ENCODE assay signal across 8 cellular contexts in the genomic region with DNA sequence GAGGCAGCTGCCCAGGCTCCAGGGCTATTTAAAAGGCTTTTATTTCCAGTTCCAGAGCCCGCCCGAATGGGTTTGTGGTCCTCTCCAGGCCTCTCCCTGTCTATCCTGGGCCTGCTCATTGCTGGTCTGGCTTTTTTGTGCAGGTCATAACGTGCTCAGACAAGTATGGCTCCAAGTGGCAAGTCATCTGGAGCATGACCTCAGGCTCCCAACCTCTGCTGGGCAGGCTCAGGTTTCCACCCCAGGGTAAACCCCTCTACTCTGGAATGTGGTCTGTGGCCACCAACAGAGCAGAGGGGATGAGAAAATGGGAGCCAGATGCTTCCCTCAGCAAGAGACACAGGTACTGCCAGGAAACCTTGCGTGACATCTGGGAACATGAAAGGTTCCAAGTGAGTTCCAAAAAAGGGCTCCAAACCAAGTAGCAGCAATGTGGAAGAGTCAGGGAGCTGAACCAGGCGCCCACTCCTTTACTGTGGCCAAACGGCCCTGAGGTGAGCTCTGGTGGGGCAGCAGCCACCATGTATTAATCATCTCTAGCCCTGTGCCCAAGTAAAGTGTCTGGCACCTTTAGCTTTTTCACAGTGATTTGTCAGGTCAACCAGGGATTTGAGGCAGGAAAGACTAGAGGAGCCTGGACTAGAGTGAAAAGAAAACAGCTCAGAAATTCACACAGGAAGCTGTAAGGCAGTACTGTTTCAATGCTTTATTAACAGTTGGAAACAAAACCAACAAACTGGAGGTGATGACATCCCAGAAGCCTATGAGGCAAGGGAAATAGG. TPM values are rescaled to one million over a fixed set of nuclear protein-coding genes. Genes with fewer than 3 reads are reported as not detected.
A peak's percentile ranks its signal among the peaks of the same experiment; 100 is the strongest.
DNase-seq lines count a peak whose midpoint lies in the region; ATAC-seq and TF ChIP-seq lines count a peak whose summit lies in the region.

No MANE protein-coding gene starts in this region.

- ATAC-seq in GM19025 (IDR thresholded peaks at IDR 0.05; ENCODE audit: low read depth, unreplicated experiment) (peak; percentile 3), HG02763 (IDR thresholded peaks at IDR 0.05; ENCODE audit: unreplicated experiment) (no peak)
- no peak for ATAC-seq in naive thymus-derived CD8-positive, alpha-beta T cell

- DNase-seq in AG09309 (ENCODE audit: low read depth) (no peak), NAMALWA (ENCODE audit: low spot score) (peak; percentile 45), choroid plexus epithelial cell (ENCODE audit: low read depth) (peak; percentile 70), NCI-H146 treated with DMSO at 0.1 percent for 48 hours (lab: John Stamatoyannopoulos, UW; ENCODE audit: unreplicated experiment) (no peak)
- DNase-seq in naive thymus-derived CD8-positive, alpha-beta T cell, result no peak
- no peak for DNase-seq in activated CD8-positive, alpha-beta memory T cell treated with anti-CD3 and anti-CD28 coated beads, Interleukin-2, amount 50 U/mL, for 4 hours

- peak overlapping the region; percentile 31 to 95 (median 89) for H3K4me3 Mint-ChIP-seq in naive thymus-derived CD8-positive, alpha-beta T cell

- POLR2A ChIA-PET in naive thymus-derived CD8-positive, alpha-beta T cell (lab: Charles Lee), result interaction anchor here (0.7 to 1.9 kb wide), 2 partner anchors 48 to 194 kb away, joined by 3 to 4 read pairs; partner anchors contain the start of gene TAF7

- peaks cover 22 to 50% (median 45%) of the 10 kb centered on the region in 4 donors for H3K4me1 Mint-ChIP-seq in naive thymus-derived CD8-positive, alpha-beta T cell

- H3K4me3 ChIP-seq in AG09309 (ENCODE audit: control insufficient read depth, low read depth, low read length), result peak overlapping the region; percentile 34
- H3K4me3 ChIP-seq in choroid plexus epithelial cell (ENCODE audit: low read depth, low read length), result peak overlapping the region; percentile 61

- H3K36me3 Mint-ChIP-seq in naive thymus-derived CD8-positive, alpha-beta T cell, result peaks cover 0 to 7% (median 4%) of the 10 kb centered on the region in 3 donors

- no peaks in the 10 kb centered on the region for H3K9me3 Mint-ChIP-seq in naive thymus-derived CD8-positive, alpha-beta T cell

- peak overlapping the region in 8 of 10 donors; percentile 2 to 83 (median 67) for H3K27ac Mint-ChIP-seq in naive thymus-derived CD8-positive, alpha-beta T cell

- TF ChIP-seq CTCF in AG09309 (IDR thresholded peaks at IDR 0.05; ENCODE audit: control insufficient read depth, insufficient read depth, low read depth, low read length, missing control alignments), result no peak
- TF ChIP-seq CTCF in choroid plexus epithelial cell (conservative IDR thresholded peaks at IDR 0.05; ENCODE audit: low read depth, low read length), result no peak

- no peaks in the 10 kb centered on the region for H3K27me3 Mint-ChIP-seq in naive thymus-derived CD8-positive, alpha-beta T cell

RNA-seq across cellular contexts. Expression of gene PCDHGC5, which starts 25.6 kb away (rescaled TPM):
- total RNA-seq in naive thymus-derived CD8-positive, alpha-beta T cell, result not detected
- polyA plus RNA-seq in naive thymus-derived CD8-positive, alpha-beta T cell, result not detected

RNA-seq across cellular contexts. Expression of gene PCDHGC4, which starts 29.7 kb away (rescaled TPM):
- not detected for total RNA-seq in naive thymus-derived CD8-positive, alpha-beta T cell
- not detected for polyA plus RNA-seq in naive thymus-derived CD8-positive, alpha-beta T cell

RNA-seq across cellular contexts. Expression of gene PCDHGC3, which starts 38.8 kb away (rescaled TPM):
- total RNA-seq in naive thymus-derived CD8-positive, alpha-beta T cell, result not detected
- under 1 TPM in 2 of 3 donors, not detected in 1; 0.18 to 0.25 TPM for polyA plus RNA-seq in naive thymus-derived CD8-positive, alpha-beta T cell

Comparison
In these comparisons a context has a peak if more than half of its experiments do, and no peak if none do; other contexts are left out.
1. DNase-seq: peak in NAMALWA (single experiment) and choroid plexus epithelial cell (single experiment); none in AG09309 (single experiment), naive thymus-derived CD8-positive, alpha-beta T cell (0 of 10), activated CD8-positive, alpha-beta memory T cell treated with anti-CD3 and anti-CD28 coated beads, Interleukin-2, amount 50 U/mL, for 4 hours (single experiment) and NCI-H146 treated with DMSO at 0.1 percent for 48 hours (single experiment).